Comparison of ENCODE assay signal across 1 cellular context in genomic region chr19:42740381-42740780, GRCh38. TPM values are rescaled to one million over a fixed set of nuclear protein-coding genes. Genes with fewer than 3 reads are reported as not detected.
"Had no signal": no experiment of that assay in that cellular context is flagged by ENCODE, and none has a peak within 500 bp of the region (broad histone marks: within the 10 kb centered on the region; RNA-seq: fewer than 3 reads in every experiment).

Gene PSG3, minus strand, starts transcription at chr19:42740481. Its CDS starts 97 bp downstream, at chr19:42740384.

RNA-seq across cellular contexts. Expression of gene PSG3, which starts in this region (rescaled TPM):
- total RNA-seq: GM12878 had no signal
